1 cellular context compared by ENCODE assay signal in genomic region chr10:70549351-70549961, GRCh38.
TF ChIP-seq lines count a peak whose summit lies in the region.

No MANE protein-coding gene starts in this region.

TF ChIP-seq in SK-N-SH, 30 proteins besides CTCF, POLR2A, EP300 and RAD21 (continued from another document):
- TF ChIP-seq USF1 (IDR thresholded peaks at IDR 0.05; ENCODE audit: borderline replicate concordance, low read depth) (no peak), GATA2 (CRISPR knock-in tag; IDR thresholded peaks at IDR 0.05) (no peak), GABPA (IDR thresholded peaks at IDR 0.05; ENCODE audit: low read depth) (no peak)
